Comparison of ENCODE assay signal across 4 cellular contexts in genomic region chr1:153152481-153152880, GRCh38. TPM values are rescaled to one million over a fixed set of nuclear protein-coding genes. Genes with fewer than 3 reads are reported as not detected.
"Had no signal": no experiment of that assay in that cellular context is flagged by ENCODE, and none has a peak within 500 bp of the region (broad histone marks: within the 10 kb centered on the region; RNA-seq: fewer than 3 reads in every experiment).

No MANE protein-coding gene starts in this region.

- ATAC-seq: GM12878 had no signal

- H3K4me3 ChIP-seq: GM12878 had no signal

- DNase-seq: GDM1, GF-D8 had no signal

RNA-seq across cellular contexts. Expression of gene SPRR2G, which starts 1.8 kb away (rescaled TPM):
- total RNA-seq: G401, GM12878 had no signal

RNA-seq across cellular contexts. Expression of gene SPRR2F, which starts 39.2 kb away (rescaled TPM):
- total RNA-seq: G401, GM12878 had no signal

RNA-seq across cellular contexts. Expression of gene LELP1, which starts 50.7 kb away (rescaled TPM):
- total RNA-seq: G401, GM12878 had no signal
- polyA plus RNA-seq: GM12878 had no signal

RNA-seq across cellular contexts. Expression of gene SPRR2E, which starts 58.2 kb away (rescaled TPM):
- total RNA-seq: G401, GM12878 had no signal
- polyA plus RNA-seq: GM12878 had no signal
